Comparison of ENCODE assay signal across 8 cellular contexts in the genomic region with DNA sequence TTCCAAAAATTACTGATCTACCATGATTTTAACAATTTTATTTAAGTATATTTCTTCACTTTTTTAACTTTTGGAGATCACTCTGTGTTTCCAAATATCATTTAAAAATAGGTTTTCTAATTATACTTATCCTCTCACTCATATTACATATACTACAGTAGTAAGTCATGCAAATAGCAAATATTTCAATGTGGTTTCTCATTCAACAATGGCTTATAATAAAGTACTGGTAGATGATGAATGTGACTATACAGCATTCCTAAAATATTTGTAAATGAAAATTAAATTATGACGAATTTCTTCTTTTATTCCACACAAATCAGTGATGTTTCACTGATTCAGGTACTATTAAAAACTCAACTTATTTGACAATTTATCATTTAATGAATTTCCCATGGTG.
"Had no signal": no experiment of that assay in that cellular context is flagged by ENCODE, and none has a peak within 500 bp of the region (broad histone marks: within the 10 kb centered on the region; RNA-seq: fewer than 3 reads in every experiment).

No MANE protein-coding gene starts in this region.

- H3K4me3 ChIP-seq: GM12878 had no signal

- FAIRE-seq: G401.6, GM12878, GM12891, GM12892, GM18507, GM19239 had no signal

- ATAC-seq: GM12878 had no signal

- DNase-seq: GDM1, GF-D8 had no signal
